Comparison of ENCODE assay signal across 8 cellular contexts in genomic region chr10:71696635-71697326, GRCh38. TPM values are rescaled to one million over a fixed set of nuclear protein-coding genes. Genes with fewer than 3 reads are reported as not detected.
DNase-seq lines count a peak whose midpoint lies in the region; ATAC-seq and TF ChIP-seq lines count a peak whose summit lies in the region.

No MANE protein-coding gene starts in this region.

- no peaks in the 10 kb centered on the region for H3K9me3 ChIP-seq in CD8-positive, alpha-beta T cell (ENCODE audit: low read length)

- H3K27ac Mint-ChIP-seq in CD8-positive, alpha-beta T cell: no peak overlapping the region
- H3K27ac Mint-ChIP-seq in T-helper 2 cell treated with Interferon-gamma antibody and Interleukin-4, amounts not matched to agents 5 μg/mL and 100 μg/mL, for 36 hours: no peak overlapping the region

- H3K4me1 ChIP-seq in CD8-positive, alpha-beta T cell (ENCODE audit: insufficient read depth, low read length): peaks cover 49% of the 10 kb centered on the region

- CTCF ChIA-PET in CD8-positive, alpha-beta T cell (lab: Charles Lee): interaction anchor here (0.6 to 12.5 kb wide), 35 partner anchors 10 to 393 kb away, joined by 3 to 238 read pairs (median 5); partner anchors contain the start of genes C10orf105 and VSIR

- no peaks in the 10 kb centered on the region for H3K27me3 ChIP-seq in CD8-positive, alpha-beta T cell (ENCODE audit: insufficient read depth, low read length)

- H3K4me1 Mint-ChIP-seq in CD8-positive, alpha-beta T cell (ENCODE audit: low read depth): peaks cover 49% of the 10 kb centered on the region
- H3K4me1 Mint-ChIP-seq in T-helper 2 cell treated with Interferon-gamma antibody and Interleukin-4, amounts not matched to agents 5 μg/mL and 100 μg/mL, for 36 hours (ENCODE audit: low read depth): peaks cover 27% of the 10 kb centered on the region

- peak; percentile 71 for TF ChIP-seq CTCF in CD8-positive, alpha-beta T cell (IDR thresholded peaks at IDR 0.05)

- peak; percentile 43 to 81 (median 54) for DNase-seq in CD8-positive, alpha-beta T cell
- DNase-seq in HT1080 (ENCODE audit: low read depth) (peak; percentile 25), astrocyte of the hippocampus (ENCODE audit: low read depth, low spot score) (peak; percentile 53), inferior parietal cortex (ENCODE audit: extremely low spot score) (peak; percentile 48)
- peak; percentile 40 for DNase-seq in T-helper 2 cell treated with Interferon-gamma antibody and Interleukin-4, amounts not matched to agents 5 μg/mL and 100 μg/mL, for 36 hours (ENCODE audit: low spot score)
- DNase-seq in stimulated activated CD4-positive, alpha-beta T cell treated with anti-CD3 and anti-CD28 coated beads, Interleukin-4, amount 100 ng/mL, for 1 hour: peak; percentile 75

- H3K36me3 ChIP-seq in CD8-positive, alpha-beta T cell (ENCODE audit: insufficient read depth, low read length): no peaks in the 10 kb centered on the region

- no peaks in the 10 kb centered on the region for H3K9me3 Mint-ChIP-seq in CD8-positive, alpha-beta T cell
- H3K9me3 Mint-ChIP-seq in T-helper 2 cell treated with Interferon-gamma antibody and Interleukin-4, amounts not matched to agents 5 μg/mL and 100 μg/mL, for 36 hours: no peaks in the 10 kb centered on the region

- POLR2A ChIA-PET in CD8-positive, alpha-beta T cell (lab: Charles Lee): interaction anchor here (0.6 to 3.2 kb wide), 6 partner anchors 31 to 719 kb away, joined by 3 to 17 read pairs (median 4); partner anchors contain the start of gene VSIR

- ATAC-seq in CD8-positive, alpha-beta T cell: peak; percentile 61
- ATAC-seq in GM18907 (IDR thresholded peaks at IDR 0.05; ENCODE audit: unreplicated experiment): no peak
- ATAC-seq in HG02981 (IDR thresholded peaks at IDR 0.05; ENCODE audit: unreplicated experiment): no peak

- no peaks in the 10 kb centered on the region for H3K27me3 Mint-ChIP-seq in CD8-positive, alpha-beta T cell (ENCODE audit: low read depth)
- H3K27me3 Mint-ChIP-seq in T-helper 2 cell treated with Interferon-gamma antibody and Interleukin-4, amounts not matched to agents 5 μg/mL and 100 μg/mL, for 36 hours (ENCODE audit: low read depth): no peaks in the 10 kb centered on the region

- no peak overlapping the region for H3K27ac ChIP-seq in CD8-positive, alpha-beta T cell (ENCODE audit: low read depth, low read length)

- no peaks in the 10 kb centered on the region for H3K36me3 Mint-ChIP-seq in CD8-positive, alpha-beta T cell
- no peaks in the 10 kb centered on the region for H3K36me3 Mint-ChIP-seq in T-helper 2 cell treated with Interferon-gamma antibody and Interleukin-4, amounts not matched to agents 5 μg/mL and 100 μg/mL, for 36 hours (ENCODE audit: low read depth)

- no peak overlapping the region for H3K4me3 Mint-ChIP-seq in CD8-positive, alpha-beta T cell
- no peak overlapping the region for H3K4me3 Mint-ChIP-seq in T-helper 2 cell treated with Interferon-gamma antibody and Interleukin-4, amounts not matched to agents 5 μg/mL and 100 μg/mL, for 36 hours

- no peak overlapping the region for H3K4me3 ChIP-seq in CD8-positive, alpha-beta T cell (ENCODE audit: low read depth, low read length)

- intact Hi-C loops in CD8-positive, alpha-beta T cell (cut with DNase I, micrococcal nuclease): loop anchor here (1.0 to 5.0 kb wide), 6 partner anchors 12 to 779 kb away; partner anchors contain the start of gene VSIR (in 1 of the 2)

RNA-seq across cellular contexts. Expression of gene C10orf105, which starts 22.8 kb away (rescaled TPM):
- under 1 TPM; 0.14 to 0.33 TPM for total RNA-seq in CD8-positive, alpha-beta T cell
- not detected in 2 replicates for total RNA-seq in HT1080 (2014; rRNA removed; shearing (Covaris generic))
- polyA plus RNA-seq in HT1080 (2015; cell fraction: cytosol; rRNA removed): not detected in 2 replicates
- not detected in 2 replicates for polyA plus RNA-seq in HT1080 (2015; cell fraction: nucleus; rRNA removed)

Comparison
In these comparisons a context has a peak if more than half of its experiments do, and no peak if none do; other contexts are left out.
1. DNase-seq: peak in every context shown above with its lines; median percentile 75 in stimulated activated CD4-positive, alpha-beta T cell treated with anti-CD3 and anti-CD28 coated beads, Interleukin-4, amount 100 ng/mL, for 1 hour; 54 in CD8-positive, alpha-beta T cell; 53 in astrocyte of the hippocampus; 48 in inferior parietal cortex; 40 in T-helper 2 cell treated with Interferon-gamma antibody and Interleukin-4, amounts not matched to agents 5 μg/mL and 100 μg/mL, for 36 hours; 25 in HT1080.